ENCODE assay signal across 16 cellular contexts in genomic region chr3:43923101-43923979, GRCh38.
DNase-seq lines count a peak whose midpoint lies in the region; ATAC-seq and TF ChIP-seq lines count a peak whose summit lies in the region.
"Had no signal": no experiment of that assay in that cellular context is flagged by ENCODE, and none has a peak within 500 bp of the region (broad histone marks: within the 10 kb centered on the region; RNA-seq: fewer than 3 reads in every experiment).

No MANE protein-coding gene starts in this region.

- TF ChIP-seq EP300 in suprapubic skin (IDR thresholded peaks at IDR 0.05): no peak

- H3K4me1 ChIP-seq in suprapubic skin (peaks cover 6% of the 10 kb centered on the region), BE2C (no peaks in the 10 kb centered on the region)

- TF ChIP-seq POLR2A in suprapubic skin (IDR thresholded peaks at IDR 0.05): no peak

- H3K27me3 ChIP-seq in suprapubic skin: peaks cover 9% of the 10 kb centered on the region
- H3K27me3 ChIP-seq in BE2C: no peaks in the 10 kb centered on the region
- H3K27me3 ChIP-seq: brain microvascular endothelial cell had no signal

- no peaks in the 10 kb centered on the region for H3K36me3 ChIP-seq in suprapubic skin
- H3K36me3 ChIP-seq in BE2C: no peaks in the 10 kb centered on the region
- H3K36me3 ChIP-seq: brain microvascular endothelial cell had no signal

- H3K27ac ChIP-seq in suprapubic skin: no peak overlapping the region
- H3K27ac ChIP-seq: brain microvascular endothelial cell had no signal

- H3K4me3 ChIP-seq in suprapubic skin: no peak overlapping the region
- no peak overlapping the region for H3K4me3 ChIP-seq in BE2C (ENCODE audit: low read depth, low read length)

- ATAC-seq in HG02588 (IDR thresholded peaks at IDR 0.05; ENCODE audit: unreplicated experiment): no peak
- ATAC-seq: activated naive CD4-positive, alpha-beta T cell treated with anti-CD3 and anti-CD28 coated beads, Interleukin-2, amount 50 U/mL, for 72 hours; natural killer cell; SK-N-SH treated with all-trans-retinoic acid at 6 μM for 48 hours had no signal

- WGBS in suprapubic skin: 22% methylated on average over 14 of the region's 14 CpGs

- DNase-seq in COR-L47 (lab: John Stamatoyannopoulos, UW): peak; percentile 62
- DNase-seq in NCI-H1092 (lab: John Stamatoyannopoulos, UW): peak; percentile 32
- peak; percentile 2 for DNase-seq in NCI-H748 treated with DMSO at 0.1 percent for 48 hours (lab: John Stamatoyannopoulos, UW)
- peak; percentile 96 for DNase-seq in left kidney (ENCODE audit: low read depth, low spot score)
- no peak for DNase-seq in suprapubic skin (ENCODE audit: low spot score in 2 of 2)
- no peak for DNase-seq in BE2C
- no peak for DNase-seq in iPS-NIHi11 (ENCODE audit: low spot score)
- DNase-seq: activated CD4-positive, alpha-beta T cell treated with anti-CD3 and anti-CD28 coated beads for 48 hours; AML-193; brain microvascular endothelial cell; natural killer cell; NCI-H1930; OCI-M1 had no signal

- TF ChIP-seq CTCF in suprapubic skin (IDR thresholded peaks at IDR 0.05): no peak
- TF ChIP-seq CTCF in BE2C (IDR thresholded peaks at IDR 0.05; ENCODE audit: low read depth, low read length): no peak

- no peaks in the 10 kb centered on the region for H3K9me3 ChIP-seq in suprapubic skin
- H3K9me3 ChIP-seq in BE2C: no peaks in the 10 kb centered on the region

Comparison
In these comparisons a context has a peak if more than half of its experiments do, and no peak if none do; other contexts are left out.
1. DNase-seq: peak in COR-L47 (single experiment), NCI-H1092 (single experiment), NCI-H748 treated with DMSO at 0.1 percent for 48 hours (single experiment) and left kidney (single experiment); none in suprapubic skin (0 of 2), BE2C (single experiment) and iPS-NIHi11 (single experiment).